ENCODE assay signal across 8 cellular contexts in the genomic region with DNA sequence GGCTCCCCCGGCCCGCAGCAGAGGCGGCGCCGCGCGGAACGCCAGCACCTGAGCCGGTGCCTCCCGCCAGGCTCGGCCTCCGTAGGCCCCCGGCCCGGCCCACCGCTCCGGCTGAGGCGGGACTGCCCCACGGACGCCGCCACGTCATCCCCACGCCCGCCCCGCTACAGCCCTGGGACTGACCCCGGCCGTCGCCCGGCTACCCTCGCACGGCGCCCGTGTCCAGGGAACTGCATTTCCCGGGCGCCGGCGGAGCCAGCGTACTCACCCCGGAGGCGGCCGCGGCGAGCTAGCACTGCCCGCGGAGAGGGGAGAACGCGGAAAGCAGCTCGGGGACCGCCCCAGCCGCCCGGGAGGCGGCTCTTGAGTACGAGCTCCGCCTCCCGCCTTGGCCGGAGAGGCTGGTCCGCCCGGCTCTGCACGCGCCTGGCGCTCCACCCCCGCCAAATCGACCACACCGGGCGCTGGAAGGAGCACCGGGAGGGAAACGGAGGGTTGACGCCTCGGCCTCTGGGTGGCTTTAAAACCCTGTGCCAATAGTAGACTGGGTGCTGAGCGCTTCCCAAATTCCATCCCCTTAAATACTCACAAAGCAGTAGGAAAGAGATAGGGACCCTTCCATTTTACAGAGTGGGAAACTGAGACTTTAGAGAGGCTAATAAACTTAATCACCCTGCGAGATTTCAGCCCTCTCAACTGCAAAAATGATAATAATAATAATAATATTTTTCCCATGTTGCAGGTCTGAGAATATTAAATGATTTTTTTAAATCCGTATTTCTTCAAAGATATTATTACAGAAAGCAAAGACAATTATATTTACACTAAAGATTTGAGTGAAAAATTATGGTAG. TPM values are rescaled to one million over a fixed set of nuclear protein-coding genes. Genes with fewer than 3 reads are reported as not detected.
DNase-seq lines count a peak whose midpoint lies in the region; ATAC-seq, FAIRE-seq and TF ChIP-seq lines count a peak whose summit lies in the region.

A gene with protein sequence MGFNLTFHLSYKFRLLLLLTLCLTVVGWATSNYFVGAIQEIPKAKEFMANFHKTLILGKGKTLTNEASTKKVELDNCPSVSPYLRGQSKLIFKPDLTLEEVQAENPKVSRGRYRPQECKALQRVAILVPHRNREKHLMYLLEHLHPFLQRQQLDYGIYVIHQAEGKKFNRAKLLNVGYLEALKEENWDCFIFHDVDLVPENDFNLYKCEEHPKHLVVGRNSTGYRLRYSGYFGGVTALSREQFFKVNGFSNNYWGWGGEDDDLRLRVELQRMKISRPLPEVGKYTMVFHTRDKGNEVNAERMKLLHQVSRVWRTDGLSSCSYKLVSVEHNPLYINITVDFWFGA (minus strand): TSS at position 297 of the 853 bp plus-strand sequence. CDS start 10,779 bp downstream, outside the sequence.

- intact Hi-C loops in mammary epithelial cell (cut with micrococcal nuclease) = loop anchor here (1.0 to 2.0 kb wide), 6 partner anchors 34 to 440 kb away; no protein-coding TSS in a partner anchor

- H3K4me2 ChIP-seq in mammary epithelial cell (ENCODE audit: insufficient read depth, low read depth, low read length) = peak within 1 kb of the TSS; percentile 93

- peaks cover 5% of the 10 kb centered on the region for H3K36me3 ChIP-seq in mammary epithelial cell (ENCODE audit: insufficient read depth, low read length)
- H3K36me3 ChIP-seq in small intestine (ENCODE audit: control insufficient read depth in 2 of 2, insufficient read depth in 2 of 2, low read length in 2 of 2) = no peaks in the 10 kb centered on the region

- peak; percentile 59 for DNase-seq in AG04450 (ENCODE audit: low read depth, low spot score)
- DNase-seq in NCI-H2196 (lab: John Stamatoyannopoulos, UW; ENCODE audit: unreplicated experiment) = peak; percentile 95
- peak; percentile 88 for DNase-seq in mammary epithelial cell
- DNase-seq in iPS-NIHi7 (ENCODE audit: extremely low spot score) = peak; percentile 93
- DNase-seq in small intestine = peak; percentile 89

- FAIRE-seq in small intestine (lab: Jason Lieb, UNC) = no peak

- H3K27me3 ChIP-seq in AG04450 (ENCODE audit: control insufficient read depth, insufficient read depth, low read length) = no peaks in the 10 kb centered on the region
- no peaks in the 10 kb centered on the region for H3K27me3 ChIP-seq in mammary epithelial cell (ENCODE audit: insufficient read depth, low read length)
- H3K27me3 ChIP-seq in small intestine (ENCODE audit: control insufficient read depth in 2 of 2, insufficient read depth in 2 of 2, low read length in 2 of 2) = no peaks in the 10 kb centered on the region

- peak within 1 kb of the TSS; percentile 88 for H2AFZ ChIP-seq in mammary epithelial cell (ENCODE audit: low read depth, low read length)

- peak within 1 kb of the TSS; percentile 84 for H3K4me3 ChIP-seq in AG04450 (ENCODE audit: low read depth, low read length)
- H3K4me3 ChIP-seq in mammary epithelial cell (replicated peaks in 1 of 3; ENCODE audit: insufficient read depth in 1 of 3, low read depth in 2 of 3, low read length in 3 of 3) = peak within 1 kb of the TSS; percentile 51 to 82 (median 73)
- H3K4me3 ChIP-seq in small intestine (ENCODE audit: low read depth in 1 of 2, low read length in 2 of 2) = peak within 1 kb of the TSS; percentile 74 to 90

- WGBS in mammary epithelial cell (ENCODE audit: low coverage, missing lambda C conversion rate) = 3% methylated on average over 22 of the region's 71 CpGs
- WGBS in small intestine, 3 donors = 1% methylated on average over 46 to 71 of the region's 71 CpGs

- H3K4me1 ChIP-seq in mammary epithelial cell (ENCODE audit: insufficient read depth, low read length) (peaks cover 9% of the 10 kb centered on the region), small intestine (ENCODE audit: control insufficient read depth in 2 of 2, insufficient read depth in 1 of 2, low read depth in 1 of 2, low read length in 1 of 2) (peaks cover 0 to 4% of the 10 kb centered on the region in 2 donors)

- peak within 1 kb of the TSS; percentile 81 for H3K9ac ChIP-seq in mammary epithelial cell (ENCODE audit: insufficient read depth, low read length)

- no peaks in the 10 kb centered on the region for H4K20me1 ChIP-seq in mammary epithelial cell (ENCODE audit: insufficient read depth, low read length)

- peaks cover 44% of the 10 kb centered on the region for H3K79me2 ChIP-seq in mammary epithelial cell (ENCODE audit: insufficient read depth, low read length)

- BruUV-seq in mammary epithelial cell (replicated peaks; lab: Mats Ljungman, UMichigan) = TSS peak; percentile 35

- H3K27ac ChIP-seq in AG04450 (ENCODE audit: low read depth, low read length) = peak within 1 kb of the TSS; percentile 47
- H3K27ac ChIP-seq in VCaP = peak within 1 kb of the TSS; percentile 85
- peak within 1 kb of the TSS; percentile 72 for H3K27ac ChIP-seq in mammary epithelial cell (ENCODE audit: insufficient read depth, low read depth, low read length)
- H3K27ac ChIP-seq in small intestine (ENCODE audit: low read depth in 1 of 2, low read length in 1 of 2) = peak within 1 kb of the TSS; percentile 97 to 98

- dilution Hi-C loops in mammary epithelial cell (cut with HindIII; ENCODE audit: low sequenced_read_pairs) = no loop called here

- ATAC-seq in GM18870 (IDR thresholded peaks at IDR 0.05; ENCODE audit: unreplicated experiment) (peak; percentile 60), HG03103 (IDR thresholded peaks at IDR 0.05; ENCODE audit: low read depth, unreplicated experiment) (peak; percentile 79)

- no peak for TF ChIP-seq CTCF in AG04450 (IDR thresholded peaks at IDR 0.05; ENCODE audit: low read depth, low read length)
- no peak for TF ChIP-seq CTCF in VCaP (conservative IDR thresholded peaks at IDR 0.05)
- no peak for TF ChIP-seq CTCF in mammary epithelial cell (conservative IDR thresholded peaks at IDR 0.05 in 1 of 2, IDR thresholded peaks at IDR 0.05 in 1 of 2; ENCODE audit: extremely low read depth in 1 of 2, insufficient read depth in 1 of 2, low read depth in 1 of 2, low read length in 2 of 2)

- H3K9me3 ChIP-seq in AG04450 (ENCODE audit: control insufficient read depth, insufficient read depth, low read length) (no peaks in the 10 kb centered on the region), mammary epithelial cell (replicated peaks; ENCODE audit: insufficient read depth, low read length) (no peaks in the 10 kb centered on the region), small intestine (ENCODE audit: control insufficient read depth, low read depth) (no peaks in the 10 kb centered on the region)

- in situ Hi-C loops in mammary epithelial cell (cut with MboI; ENCODE audit: low sequenced_read_pairs in 2 of 2) = loop anchor here (25.0 kb wide), 1 partner anchor 354 kb away; no protein-coding TSS in a partner anchor

- POLR2A ChIA-PET in AG04450 (lab: Yijun Ruan, JAX) = interaction anchor here (0.6 to 1.9 kb wide), 11 partner anchors 13 to 223 kb away, joined by 3 to 13 read pairs (median 3); partner anchors contain the start of gene TMEM39A

- CTCF ChIA-PET in AG04450 (lab: Charles Lee) (interaction anchor here (0.6 to 3.5 kb wide), 59 partner anchors 8 to 1184 kb away, joined by 3 to 138 read pairs (median 4); partner anchors contain the start of genes IGSF11, TEX55 and UPK1B), mammary epithelial cell (lab: Charles Lee; ENCODE audit: low non-redundant PET) (interaction anchor here (0.6 to 1.5 kb wide), 10 partner anchors 45 to 598 kb away, joined by 3 to 18 read pairs (median 4); partner anchors contain the start of gene TEX55)

RNA-seq across cellular contexts. Expression of the gene that starts here (rescaled TPM):
- polyA plus RNA-seq in AG04450 (2011; rRNA removed) (24.6 and 32.6 TPM in 2 replicates), mammary epithelial cell (18.9 TPM), small intestine (10 to 100 TPM; 26.2 to 72.2 (median 35.4) TPM)
- polyA minus RNA-seq in AG04450 (2011; rRNA and poly(A)+ RNA removed) = 19.9 and 22.2 TPM in 2 replicates
- total RNA-seq in mammary epithelial cell = 10 to 100 TPM; 18.3 to 34.8 TPM
- polyA minus RNA-seq in mammary epithelial cell = 18.0 TPM

Comparison
In these comparisons a context has a peak if more than half of its experiments do, and no peak if none do; other contexts are left out.
1. Peak in every context shown above with its lines: DNase-seq, ATAC-seq, H3K4me3 ChIP-seq and H3K27ac ChIP-seq.
2. H3K27ac ChIP-seq: peak in every context shown above with its lines; median percentile 98 in small intestine; 85 in VCaP; 72 in mammary epithelial cell; 47 in AG04450.